ENCODE assay signal across 10 cellular contexts in the genomic region with DNA sequence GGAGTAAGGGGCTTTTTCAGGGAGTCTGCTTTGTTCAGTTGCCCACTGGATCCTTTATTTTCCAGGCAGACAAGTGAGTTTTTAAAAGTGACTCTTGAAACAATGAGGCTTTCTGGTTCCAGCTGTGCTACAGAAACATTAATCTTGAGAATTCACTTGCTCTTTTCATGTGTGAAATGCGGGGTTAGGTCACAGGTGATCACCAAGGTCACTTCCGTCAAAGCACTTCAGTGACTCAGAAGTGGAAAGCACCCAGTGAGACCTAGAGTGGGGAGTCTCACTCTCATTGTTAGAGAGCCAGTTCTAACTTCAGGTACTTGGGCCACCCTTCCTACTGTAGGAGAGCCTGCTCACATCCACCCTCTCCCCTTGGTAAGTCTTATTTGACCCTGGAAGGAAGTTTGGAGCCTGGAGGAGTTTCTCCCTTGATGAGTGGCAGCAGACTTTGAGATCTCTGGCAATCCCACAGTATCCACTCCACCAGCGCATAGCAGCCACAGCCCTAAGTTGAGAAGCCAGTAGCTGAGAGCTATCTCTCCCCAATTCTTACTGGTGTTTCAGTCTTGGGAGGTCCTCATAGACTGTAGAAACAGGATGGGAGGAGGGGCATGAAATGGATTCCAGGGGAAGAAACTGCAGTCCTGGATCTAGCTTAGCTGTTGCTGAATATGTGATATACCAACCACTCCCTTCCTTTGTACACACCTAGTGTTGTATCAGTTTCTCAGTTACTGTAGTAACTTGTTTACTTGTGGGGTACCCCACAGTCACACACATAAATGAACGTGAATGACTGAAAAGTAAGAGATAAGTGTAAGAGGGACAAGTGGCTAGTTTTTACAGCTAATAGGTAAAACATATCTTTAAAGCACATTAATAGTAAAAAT. TPM values are rescaled to one million over a fixed set of nuclear protein-coding genes. Genes with fewer than 3 reads are reported as not detected.
A peak's percentile ranks its signal among the peaks of the same experiment; 100 is the strongest.
DNase-seq lines count a peak whose midpoint lies in the region; ATAC-seq and TF ChIP-seq lines count a peak whose summit lies in the region.
"Had no signal": no experiment of that assay in that cellular context is flagged by ENCODE, and none has a peak within 500 bp of the region (broad histone marks: within the 10 kb centered on the region; RNA-seq: fewer than 3 reads in every experiment).

No MANE protein-coding gene starts in this region.

- no peaks in the 10 kb centered on the region for H3K9me3 ChIP-seq in prostate gland
- H3K9me3 ChIP-seq in osteoblast (ENCODE audit: low read depth, low read length): no peaks in the 10 kb centered on the region
- H3K9me3 ChIP-seq: heart left ventricle had no signal

- POLR2A ChIA-PET in activated CD4-positive, alpha-beta memory T cell treated with anti-CD3 and anti-CD28 coated beads, Interleukin-2, amount 10 ng/mL, durations not matched to agents 7 days and 5 days (lab: Charles Lee): interaction anchor here (0.8 kb wide), 1 partner anchor 27 kb away, joined by 3 read pairs; the partner anchor contains the start of gene OMA1

- TF ChIP-seq CTCF in prostate gland (IDR thresholded peaks at IDR 0.05) (no peak), lower leg skin (IDR thresholded peaks at IDR 0.05) (no peak), HFFc6 (IDR thresholded peaks at IDR 0.05) (no peak), nephron progenitor cell (IDR thresholded peaks at IDR 0.05) (no peak), osteoblast (IDR thresholded peaks at IDR 0.05; ENCODE audit: extremely low read depth, low read depth, low read length) (no peak)

- H3K4me3 ChIP-seq in prostate gland (peak overlapping the region in 1 of 2 donors; percentile 60), lower leg skin (ENCODE audit: low read depth, poor library complexity, severe bottlenecking) (no peak overlapping the region), osteoblast (ENCODE audit: insufficient read depth, low read length) (no peak overlapping the region)
- H3K4me3 ChIP-seq: heart left ventricle had no signal

- peaks cover 36% of the 10 kb centered on the region for H3K4me1 Mint-ChIP-seq in activated CD4-positive, alpha-beta memory T cell treated with anti-CD3 and anti-CD28 coated beads, Interleukin-2, amount 10 ng/mL, durations not matched to agents 7 days and 5 days
- peaks cover 27% of the 10 kb centered on the region for H3K4me1 Mint-ChIP-seq in HFFc6 (ENCODE audit: low read depth)
- H3K4me1 Mint-ChIP-seq in nephron progenitor cell: peaks cover 26% of the 10 kb centered on the region

- ATAC-seq in GM19351 (IDR thresholded peaks at IDR 0.05; ENCODE audit: unreplicated experiment) (peak; percentile 96), HG03064 (IDR thresholded peaks at IDR 0.05; ENCODE audit: low read depth, unreplicated experiment) (peak; percentile 95)
- ATAC-seq: Panc1 had no signal

- no peaks in the 10 kb centered on the region for H4K20me1 ChIP-seq in osteoblast (ENCODE audit: insufficient read depth, low read length)

- H3K4me3 Mint-ChIP-seq in activated CD4-positive, alpha-beta memory T cell treated with anti-CD3 and anti-CD28 coated beads, Interleukin-2, amount 10 ng/mL, durations not matched to agents 7 days and 5 days: no peak overlapping the region
- H3K4me3 Mint-ChIP-seq in HFFc6: no peak overlapping the region
- no peak overlapping the region for H3K4me3 Mint-ChIP-seq in nephron progenitor cell

- no peaks in the 10 kb centered on the region for H3K79me2 ChIP-seq in osteoblast (ENCODE audit: insufficient read depth, low read length)

- H3K9me3 Mint-ChIP-seq in activated CD4-positive, alpha-beta memory T cell treated with anti-CD3 and anti-CD28 coated beads, Interleukin-2, amount 10 ng/mL, durations not matched to agents 7 days and 5 days: no peaks in the 10 kb centered on the region
- no peaks in the 10 kb centered on the region for H3K9me3 Mint-ChIP-seq in HFFc6
- peaks cover 13% of the 10 kb centered on the region for H3K9me3 Mint-ChIP-seq in nephron progenitor cell

- H3K36me3 Mint-ChIP-seq in activated CD4-positive, alpha-beta memory T cell treated with anti-CD3 and anti-CD28 coated beads, Interleukin-2, amount 10 ng/mL, durations not matched to agents 7 days and 5 days (ENCODE audit: low read depth): peaks cover 3% of the 10 kb centered on the region
- H3K36me3 Mint-ChIP-seq in HFFc6 (ENCODE audit: low read depth): peaks cover 5% of the 10 kb centered on the region; the same call in 1 of the 2 replicates
- no peaks in the 10 kb centered on the region for H3K36me3 Mint-ChIP-seq in nephron progenitor cell (ENCODE audit: low read depth)

- CTCF ChIA-PET in activated CD4-positive, alpha-beta memory T cell treated with anti-CD3 and anti-CD28 coated beads, Interleukin-2, amount 10 ng/mL, durations not matched to agents 7 days and 5 days (lab: Charles Lee): interaction anchor here (1.4 kb wide), 1 partner anchor 78 kb away, joined by 3 read pairs; no protein-coding TSS in a partner anchor

- no peak overlapping the region for H3K27ac Mint-ChIP-seq in activated CD4-positive, alpha-beta memory T cell treated with anti-CD3 and anti-CD28 coated beads, Interleukin-2, amount 10 ng/mL, durations not matched to agents 7 days and 5 days
- H3K27ac Mint-ChIP-seq in HFFc6 (no peak overlapping the region), nephron progenitor cell (no peak overlapping the region)

- H3K4me2 ChIP-seq in osteoblast (ENCODE audit: insufficient read depth, low read length): no peak overlapping the region

- intact Hi-C loops in prostate gland (cut with DNase I) (no loop called here), lower leg skin (cut with DNase I; ENCODE audit: low total_unique reads) (no loop called here)

- peaks cover 77% of the 10 kb centered on the region for H3K27me3 Mint-ChIP-seq in activated CD4-positive, alpha-beta memory T cell treated with anti-CD3 and anti-CD28 coated beads, Interleukin-2, amount 10 ng/mL, durations not matched to agents 7 days and 5 days
- H3K27me3 Mint-ChIP-seq in HFFc6 (ENCODE audit: insufficient read depth): peaks cover 51% of the 10 kb centered on the region
- peaks cover 86% of the 10 kb centered on the region for H3K27me3 Mint-ChIP-seq in nephron progenitor cell (ENCODE audit: low read depth, poor library complexity)

- H3K27me3 ChIP-seq in prostate gland (replicated peaks; ENCODE audit: insufficient read depth) (no peaks in the 10 kb centered on the region), osteoblast (ENCODE audit: insufficient read depth, low read length) (peaks cover 68% of the 10 kb centered on the region)

- H3K4me1 ChIP-seq in prostate gland (replicated peaks): peaks cover 8% of the 10 kb centered on the region
- H3K4me1 ChIP-seq in osteoblast (ENCODE audit: insufficient read depth, low read length): peaks cover 6% of the 10 kb centered on the region

- WGBS in prostate gland: 40% methylated on average over 4 of the region's 4 CpGs
- 41 to 49% methylated on average over 4 of the region's 4 CpGs for WGBS in lower leg skin, 2 donors

- H3K36me3 ChIP-seq in prostate gland (no peaks in the 10 kb centered on the region), osteoblast (ENCODE audit: insufficient read depth, low read length) (no peaks in the 10 kb centered on the region)
- H3K36me3 ChIP-seq: heart left ventricle had no signal

- no peak overlapping the region for H2AFZ ChIP-seq in osteoblast (ENCODE audit: low read length)

- TF ChIP-seq POLR2A in prostate gland (IDR thresholded peaks at IDR 0.05) (peak; percentile 76), lower leg skin (IDR thresholded peaks at IDR 0.05) (no peak)

- DNase-seq in activated CD4-positive, alpha-beta memory T cell treated with anti-CD3 and anti-CD28 coated beads, Interleukin-2, amount 10 ng/mL, durations not matched to agents 7 days and 5 days: peak; percentile 52
- DNase-seq in prostate gland (ENCODE audit: low spot score): no peak
- no peak for DNase-seq in lower leg skin (ENCODE audit: low spot score in 2 of 2)
- no peak for DNase-seq in HFFc6
- DNase-seq in nephron progenitor cell: no peak
- no peak for DNase-seq in osteoblast (ENCODE audit: insufficient read length, low spot score, missing footprints)
- DNase-seq: heart left ventricle had no signal

- H3K27ac ChIP-seq in prostate gland: peak overlapping the region; percentile 61 to 87
- no peak overlapping the region for H3K27ac ChIP-seq in osteoblast (ENCODE audit: low read depth, low read length)
- H3K27ac ChIP-seq: heart left ventricle had no signal

RNA-seq across cellular contexts. Expression of gene TACSTD2, which starts 3.1 kb away (rescaled TPM):
- not detected for total RNA-seq in activated CD4-positive, alpha-beta memory T cell treated with anti-CD3 and anti-CD28 coated beads, Interleukin-2, amount 10 ng/mL, durations not matched to agents 7 days and 5 days
- total RNA-seq in prostate gland (100 to 1,000 TPM; 219 to 310 TPM), lower leg skin (1,000 to 10,000 TPM in 1 of 4 donors, 100 to 1,000 TPM in 3; 672 to 1,075 (median 946) TPM), osteoblast (under 0.01 and 0.29 TPM in 2 replicates)
- total RNA-seq in HFFc6 (2021; fragmentation: NEBNext Ultra II Directional; extraction: Animal tissue kit (Norgen Biotek cat#: 25700)): 10 to 100 TPM in 4 of 6 experiments, under 1 TPM in 2; 0.55 to 13.3 (median 12.2) TPM

RNA-seq across cellular contexts. Expression of gene OMA1, which starts 27.4 kb away (rescaled TPM):
- 10 to 100 TPM; 21.9 to 23.1 TPM for total RNA-seq in activated CD4-positive, alpha-beta memory T cell treated with anti-CD3 and anti-CD28 coated beads, Interleukin-2, amount 10 ng/mL, durations not matched to agents 7 days and 5 days
- 10 to 100 TPM; 26.4 to 46.6 TPM for total RNA-seq in prostate gland
- total RNA-seq in lower leg skin: 10 to 100 TPM; 14.3 to 25.2 (median 20.0) TPM
- total RNA-seq in HFFc6 (2021; fragmentation: NEBNext Ultra II Directional; extraction: Animal tissue kit (Norgen Biotek cat#: 25700)): 10 to 100 TPM; 10.5 to 14.8 (median 13.1) TPM
- 12.1 and 22.8 TPM in 2 replicates for total RNA-seq in osteoblast

Comparison
In these comparisons a context has a peak if more than half of its experiments do, and no peak if none do; other contexts are left out.
1. RNA of gene TACSTD2, which starts 3.1 kb away (total RNA-seq): 672 to 1,075 TPM in lower leg skin and 219 to 310 TPM in prostate gland; 0.55 to 13.3 TPM in HFFc6, not detected in activated CD4-positive, alpha-beta memory T cell treated with anti-CD3 and anti-CD28 coated beads, Interleukin-2, amount 10 ng/mL, durations not matched to agents 7 days and 5 days and under 0.01 to 0.29 TPM in osteoblast; every median in the first group is over 10 times any median in the second.